Comparison of ENCODE assay signal across 16 cellular contexts in the genomic region with DNA sequence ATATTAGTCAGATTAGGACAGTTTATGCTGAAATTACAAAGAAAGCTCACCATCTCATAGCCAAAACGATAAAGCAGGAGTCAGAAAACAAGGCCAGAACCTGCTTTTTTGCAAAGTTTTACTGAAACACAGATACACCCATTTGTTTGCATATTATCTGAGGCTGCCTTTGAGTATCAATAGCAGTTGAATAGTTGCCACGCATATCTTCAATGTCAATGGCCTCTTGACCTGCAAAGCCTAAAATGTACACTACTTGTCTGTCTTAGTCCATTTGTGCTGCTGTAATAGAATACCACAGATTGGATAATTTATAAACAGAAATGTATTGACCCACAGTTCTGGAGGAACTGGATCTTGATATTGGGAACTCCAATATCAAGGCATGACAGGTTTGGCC.
DNase-seq lines count a peak whose midpoint lies in the region; ATAC-seq and FAIRE-seq lines count a peak whose summit lies in the region.
"Had no signal": no experiment of that assay in that cellular context is flagged by ENCODE, and none has a peak within 500 bp of the region (broad histone marks: within the 10 kb centered on the region; RNA-seq: fewer than 3 reads in every experiment).

No MANE protein-coding gene starts in this region.

- no peaks in the 10 kb centered on the region for H3K27me3 ChIP-seq in ACC112 (ENCODE audit: insufficient read depth, low read length)
- H3K27me3 ChIP-seq in right cardiac atrium (ENCODE audit: control insufficient read depth, insufficient read depth) = no peaks in the 10 kb centered on the region

- 57% methylated on average over 2 of the region's 2 CpGs for WGBS in right cardiac atrium

- H3K4me3 ChIP-seq in ACC112 (ENCODE audit: low read depth, low read length) (no peak overlapping the region), GM08714 (ENCODE audit: low read length) (peak overlapping the region; percentile 25; the same call in 1 of the 2 replicates), right cardiac atrium (ENCODE audit: low read length) (no peak overlapping the region)
- H3K4me3 ChIP-seq: GM12878, GM23338, K562 had no signal

- ATAC-seq in left lobe of liver (peak; percentile 47), right cardiac atrium (no peak), GM18867 (IDR thresholded peaks at IDR 0.05; ENCODE audit: unreplicated experiment) (no peak)

- FAIRE-seq in HTR-8/SVneo (lab: Jason Lieb, UNC) = peak; percentile 33
- FAIRE-seq: D721Med, GM12878, K562 had no signal

- H3K79me2 ChIP-seq in ACC112 (ENCODE audit: control insufficient read depth, insufficient read depth, low read length, unreplicated experiment) = no peaks in the 10 kb centered on the region

- no peaks in the 10 kb centered on the region for H3K9me3 ChIP-seq in right cardiac atrium (ENCODE audit: control insufficient read depth, low read length)
- H3K9me3 ChIP-seq: Caco-2 had no signal

- no peak overlapping the region for H2AFZ ChIP-seq in ACC112 (ENCODE audit: low read length, unreplicated experiment)
- H2AFZ ChIP-seq: GM23338 had no signal

- DNase-seq in HTR-8/SVneo (ENCODE audit: insufficient read length, low spot score) (no peak), left lobe of liver (ENCODE audit: low spot score) (no peak), right cardiac atrium (no peak)
- no peak for DNase-seq in activated CD4-positive, CD25-positive, alpha-beta regulatory T cell (lab: John Stamatoyannopoulos, UW)
- DNase-seq: Caco-2; CD4-positive, alpha-beta T cell; GF-D8; H7 had no signal

- H3K27ac ChIP-seq in ACC112 (ENCODE audit: low read depth, low read length) = peak overlapping the region; percentile 26; the same call in 1 of the 2 replicates
- no peak overlapping the region for H3K27ac ChIP-seq in right cardiac atrium (ENCODE audit: low read length)
- H3K27ac ChIP-seq: C4-2B had no signal

- intact Hi-C loops in right cardiac atrium (cut with DNase I) = loop anchor here (2.0 to 10.0 kb wide), 3 partner anchors 126 to 129 kb away; no protein-coding TSS in a partner anchor

- H3K36me3 ChIP-seq in ACC112 (ENCODE audit: insufficient read depth, low read length) = no peaks in the 10 kb centered on the region

- H3K4me1 ChIP-seq in ACC112 (ENCODE audit: control insufficient read depth, insufficient read depth, low read length, unreplicated experiment) (peaks cover 33% of the 10 kb centered on the region), right cardiac atrium (ENCODE audit: control insufficient read depth, insufficient read depth, low read length) (no peaks in the 10 kb centered on the region)
